ENCODE assay signal across 12 cellular contexts in the genomic region with DNA sequence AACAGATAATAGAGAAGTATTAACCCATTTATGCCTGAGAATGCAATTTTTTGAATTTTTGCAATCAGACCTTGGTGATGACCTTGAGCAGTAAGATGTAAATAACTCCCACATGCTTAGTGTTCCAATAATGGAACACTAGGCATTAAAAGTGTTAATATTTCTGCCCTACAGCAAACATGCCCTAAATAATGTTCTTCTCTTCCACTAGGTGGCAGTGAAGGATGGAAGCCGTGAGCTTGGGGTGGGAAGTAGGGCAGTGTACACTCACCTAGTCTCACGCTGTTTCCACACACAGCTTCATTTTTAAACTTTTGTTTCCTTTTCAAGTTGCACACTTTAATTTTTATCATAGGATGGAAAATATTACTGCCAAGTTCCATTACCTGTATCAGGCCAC.
DNase-seq lines count a peak whose midpoint lies in the region; ATAC-seq and TF ChIP-seq lines count a peak whose summit lies in the region.
"Had no signal": no experiment of that assay in that cellular context is flagged by ENCODE, and none has a peak within 500 bp of the region (broad histone marks: within the 10 kb centered on the region; RNA-seq: fewer than 3 reads in every experiment).

No MANE protein-coding gene starts in this region.

- no peak overlapping the region for H3K4ac ChIP-seq in H9 (ENCODE audit: low read depth, low read length)

- no peak overlapping the region for H3K23ac ChIP-seq in H9 (ENCODE audit: insufficient read length, low read depth, low read length)

- H3K56ac ChIP-seq in H9 (ENCODE audit: insufficient read length, low read depth, low read length): no peak overlapping the region

- H4K5ac ChIP-seq in H9 (ENCODE audit: insufficient read length, low read depth, low read length): no peak overlapping the region

- no peaks in the 10 kb centered on the region for H3K9me2 ChIP-seq in OCI-LY7 (ENCODE audit: insufficient read depth, low read length)

- H3K36me3 ChIP-seq in OCI-LY7 (ENCODE audit: insufficient read depth, low read length): no peaks in the 10 kb centered on the region
- H3K36me3 ChIP-seq: adrenal gland had no signal

- DNase-seq in H9: no peak
- DNase-seq in OCI-LY7 (ENCODE audit: low spot score): no peak
- no peak for DNase-seq in glutamatergic neuron
- DNase-seq in GM19238 (ENCODE audit: insufficient read length, low spot score): no peak
- no peak for DNase-seq in LoVo (ENCODE audit: low spot score)
- DNase-seq: activated CD4-positive, alpha-beta memory T cell treated with anti-CD3 and anti-CD28 coated beads, Interleukin-2, amount 10 ng/mL, durations not matched to agents 7 days and 5 days; adrenal gland; stimulated activated CD4-positive, alpha-beta T cell treated with anti-CD3 and anti-CD28 coated beads, Interleukin-4, amount 100 ng/mL, for 1 hour; testis had no signal

- no peaks in the 10 kb centered on the region for H3K23me2 ChIP-seq in H9 (ENCODE audit: insufficient read length, low read depth, low read length, poor library complexity, severe bottlenecking)

- H3K4me1 Mint-ChIP-seq in H9: no peaks in the 10 kb centered on the region; a peak in 1 of 4 replicates
- no peaks in the 10 kb centered on the region for H3K4me1 Mint-ChIP-seq in glutamatergic neuron (ENCODE audit: low read depth, unreplicated experiment)
- H3K4me1 Mint-ChIP-seq: activated CD4-positive, alpha-beta memory T cell treated with anti-CD3 and anti-CD28 coated beads, Interleukin-2, amount 10 ng/mL, durations not matched to agents 7 days and 5 days had no signal

- H3K4me2 ChIP-seq in H9 (ENCODE audit: insufficient read depth, insufficient read length, low read length): no peak overlapping the region
- no peak overlapping the region for H3K4me2 ChIP-seq in OCI-LY7 (ENCODE audit: low read length)

- TF ChIP-seq CTCF in C4-2B (conservative IDR thresholded peaks at IDR 0.05) (peak; percentile 53), H9 (conservative IDR thresholded peaks at IDR 0.05) (peak; percentile 80), OCI-LY7 (conservative IDR thresholded peaks at IDR 0.05; ENCODE audit: low read length) (peak; percentile 54), glutamatergic neuron (IDR thresholded peaks at IDR 0.05; ENCODE audit: partially characterized antibody, unreplicated experiment) (peak; percentile 64)

- intact Hi-C loops in OCI-LY7 (cut with micrococcal nuclease; ENCODE audit: unreplicated experiment): no loop called here

- no peak for ATAC-seq in HG03521 (IDR thresholded peaks at IDR 0.05; ENCODE audit: unreplicated experiment)
- no peak for ATAC-seq in GM21526 (IDR thresholded peaks at IDR 0.05; ENCODE audit: low FRiP score, unreplicated experiment)

- BruUV-seq in OCI-LY7 (replicated peaks; lab: Mats Ljungman, UMichigan): no TSS peak

- no peak overlapping the region for H4K8ac ChIP-seq in H9 (replicated peaks; ENCODE audit: insufficient read length, low read depth, low read length)

- H3K4me3 Mint-ChIP-seq in H9 (no peak overlapping the region), glutamatergic neuron (ENCODE audit: unreplicated experiment) (no peak overlapping the region)
- H3K4me3 Mint-ChIP-seq: activated CD4-positive, alpha-beta memory T cell treated with anti-CD3 and anti-CD28 coated beads, Interleukin-2, amount 10 ng/mL, durations not matched to agents 7 days and 5 days had no signal

- CTCF ChIA-PET in OCI-LY7 (lab: Charles Lee; ENCODE audit: unreplicated experiment): no interaction called here

- no peak overlapping the region for H3T11ph ChIP-seq in H9 (ENCODE audit: low read length)

- H3K4me3 ChIP-seq in OCI-LY7 (ENCODE audit: low read depth, low read length, poor library complexity, severe bottlenecking): no peak overlapping the region
- H3K4me3 ChIP-seq: adrenal gland, testis had no signal

- POLR2A ChIA-PET in OCI-LY7 (lab: Charles Lee): no interaction called here

- H3K36me3 Mint-ChIP-seq in H9 (ENCODE audit: insufficient read depth in 1 of 3, low read depth in 3 of 3) (peaks cover 20 to 35% (median 28%) of the 10 kb centered on the region in 3 experiments), glutamatergic neuron (ENCODE audit: unreplicated experiment) (peaks cover 7% of the 10 kb centered on the region)

- no peak overlapping the region for H3K27ac ChIP-seq in C4-2B
- no peak overlapping the region for H3K27ac ChIP-seq in H9 (ENCODE audit: insufficient read length, low read depth, low read length)
- no peak overlapping the region for H3K27ac ChIP-seq in OCI-LY7 (ENCODE audit: low read depth, low read length, poor library complexity, severe bottlenecking)
- H3K27ac ChIP-seq: adrenal gland, testis had no signal

- H3K9me3 ChIP-seq in H9 (ENCODE audit: control insufficient read depth, low read depth, low read length): peaks cover 15% of the 10 kb centered on the region
- H3K9me3 ChIP-seq in OCI-LY7 (ENCODE audit: low read length): peaks cover 4% of the 10 kb centered on the region; the same call in 1 of the 2 replicates
- H3K9me3 ChIP-seq: adrenal gland, testis had no signal

- H4K20me1 ChIP-seq in H9 (ENCODE audit: control insufficient read depth, insufficient read depth, insufficient read length) (no peaks in the 10 kb centered on the region), OCI-LY7 (ENCODE audit: insufficient read depth, low read length) (no peaks in the 10 kb centered on the region)

- H3K18ac ChIP-seq in H9 (ENCODE audit: insufficient read length, low read depth, low read length): no peak overlapping the region

- no peak overlapping the region for H2BK5ac ChIP-seq in H9 (ENCODE audit: insufficient read length, low read length)

- no peak overlapping the region for H2BK20ac ChIP-seq in H9 (ENCODE audit: low read depth, low read length, poor library complexity, severe bottlenecking)

- H4K91ac ChIP-seq in H9 (ENCODE audit: insufficient read length, low read depth, low read length): no peak overlapping the region

- H3K27me3 ChIP-seq in H9 (ENCODE audit: insufficient read depth, low read length): no peaks in the 10 kb centered on the region
- H3K27me3 ChIP-seq: adrenal gland, testis had no signal

- H3K79me1 ChIP-seq in H9 (ENCODE audit: insufficient read depth, low read depth, low read length, poor library complexity, severe bottlenecking): no peaks in the 10 kb centered on the region

- H3K9ac ChIP-seq in H9 (ENCODE audit: extremely low read depth, insufficient read length, low read length): no peak overlapping the region

- no peak overlapping the region for H2BK120ac ChIP-seq in H9 (ENCODE audit: low read depth, low read length, poor library complexity, severe bottlenecking)

- H3K14ac ChIP-seq in H9 (ENCODE audit: insufficient read depth, low read length): no peak overlapping the region

- H3K27ac Mint-ChIP-seq in H9: no peak overlapping the region
- H3K27ac Mint-ChIP-seq in glutamatergic neuron (ENCODE audit: unreplicated experiment): no peak overlapping the region
- H3K27ac Mint-ChIP-seq: activated CD4-positive, alpha-beta memory T cell treated with anti-CD3 and anti-CD28 coated beads, Interleukin-2, amount 10 ng/mL, durations not matched to agents 7 days and 5 days had no signal

- H2AK5ac ChIP-seq in H9 (ENCODE audit: insufficient read length, low read length): no peak overlapping the region

- no peaks in the 10 kb centered on the region for H3K27me3 Mint-ChIP-seq in H9 (ENCODE audit: low read depth)
- H3K27me3 Mint-ChIP-seq in glutamatergic neuron (ENCODE audit: unreplicated experiment): no peaks in the 10 kb centered on the region
- H3K27me3 Mint-ChIP-seq: activated CD4-positive, alpha-beta memory T cell treated with anti-CD3 and anti-CD28 coated beads, Interleukin-2, amount 10 ng/mL, durations not matched to agents 7 days and 5 days had no signal

- H3K4me1 ChIP-seq in H9 (ENCODE audit: insufficient read depth, low read length): no peaks in the 10 kb centered on the region; the same call in 1 of the 2 replicates
- H3K4me1 ChIP-seq in OCI-LY7 (ENCODE audit: insufficient read depth, low read length, poor library complexity, severe bottlenecking): no peaks in the 10 kb centered on the region
- H3K4me1 ChIP-seq: adrenal gland, testis had no signal

- no peak overlapping the region for H2BK12ac ChIP-seq in H9 (ENCODE audit: insufficient read length, low read depth, low read length)

- no peak overlapping the region for H2AFZ ChIP-seq in H9 (ENCODE audit: low read length)
- H2AFZ ChIP-seq in OCI-LY7 (ENCODE audit: low read length): no peak overlapping the region

- peaks cover 28 to 34% of the 10 kb centered on the region in 2 experiments for H3K9me3 Mint-ChIP-seq in H9
- H3K9me3 Mint-ChIP-seq in glutamatergic neuron (ENCODE audit: unreplicated experiment): peaks cover 2% of the 10 kb centered on the region

- H2BK15ac ChIP-seq in H9 (ENCODE audit: low read depth, low read length): no peak overlapping the region

- no CpG with 5 or more reads among the region's 2 CpGs for WGBS in H9 (ENCODE audit: extremely low coverage, insufficient read length, low lambda C conversion rate)

- H3K79me2 ChIP-seq in H9 (ENCODE audit: insufficient read depth, low read length) (no peaks in the 10 kb centered on the region; the same call in 1 of the 2 replicates), OCI-LY7 (ENCODE audit: insufficient read depth, low read depth, low read length) (no peaks in the 10 kb centered on the region)
